ENCODE assay signal across 14 cellular contexts in genomic region chr10:68434657-68435056, GRCh38.
"Had no signal": no experiment of that assay in that cellular context is flagged by ENCODE, and none has a peak within 500 bp of the region (broad histone marks: within the 10 kb centered on the region; RNA-seq: fewer than 3 reads in every experiment).

No MANE protein-coding gene starts in this region.

- DNase-seq: activated CD4-positive, alpha-beta T cell treated with anti-CD3 and anti-CD28 coated beads, Interleukin-2, amount 10 ng/mL, durations not matched to agents 7 days and 5 days; caudate nucleus; hippocampal formation; islet precursor cell; midbrain; occipital lobe; retina; stimulated activated naive B cell treated with anti-CD40 and anti-IgM and Interleukin-4, amounts not matched to agents 10 μg/mL and 1 μg/mL and 100 μg/mL, for 72 hours; upper lobe of left lung had no signal

- H3K27ac Mint-ChIP-seq: activated CD4-positive, alpha-beta T cell treated with anti-CD3 and anti-CD28 coated beads, Interleukin-2, amount 10 ng/mL, durations not matched to agents 7 days and 5 days; activated naive CD8-positive, alpha-beta T cell; activated T-helper 1 cell treated with anti-CD3 and anti-CD28 coated beads, Interleukin-12 subunit alpha, Interleukin-12 subunit beta, Interleukin-2, Interleukin-4 antibody, amounts not matched to agents 30 ng/mL and 10 ng/mL and 1 ng/mL, durations not matched to agents 14 hours and 24 hours and 36 hours; stimulated activated naive B cell treated with anti-CD40 and anti-IgM and Interleukin-4, amounts not matched to agents 10 μg/mL and 1 μg/mL and 100 μg/mL, for 72 hours; T-helper 1 cell treated with Interleukin-12 subunit alpha and Interleukin-12 subunit beta and Interleukin-4 antibody, amounts not matched to agents 30 μg/mL and 1 μg/mL, for 36 hours had no signal

- H3K4me3 ChIP-seq: lung, thoracic aorta, upper lobe of left lung had no signal

- H3K27me3 ChIP-seq: upper lobe of left lung had no signal

- H3K36me3 ChIP-seq: thoracic aorta, upper lobe of left lung had no signal

- H3K9me3 Mint-ChIP-seq: activated CD4-positive, alpha-beta T cell treated with anti-CD3 and anti-CD28 coated beads, Interleukin-2, amount 10 ng/mL, durations not matched to agents 7 days and 5 days; activated T-helper 1 cell treated with anti-CD3 and anti-CD28 coated beads, Interleukin-12 subunit alpha, Interleukin-12 subunit beta, Interleukin-2, Interleukin-4 antibody, amounts not matched to agents 30 ng/mL and 10 ng/mL and 1 ng/mL, durations not matched to agents 14 hours and 24 hours and 36 hours; stimulated activated naive B cell treated with anti-CD40 and anti-IgM and Interleukin-4, amounts not matched to agents 10 μg/mL and 1 μg/mL and 100 μg/mL, for 72 hours; T-helper 1 cell treated with Interleukin-12 subunit alpha and Interleukin-12 subunit beta and Interleukin-4 antibody, amounts not matched to agents 30 μg/mL and 1 μg/mL, for 36 hours had no signal

- H3K27me3 Mint-ChIP-seq: activated CD4-positive, alpha-beta T cell treated with anti-CD3 and anti-CD28 coated beads, Interleukin-2, amount 10 ng/mL, durations not matched to agents 7 days and 5 days; activated naive CD8-positive, alpha-beta T cell; stimulated activated naive B cell treated with anti-CD40 and anti-IgM and Interleukin-4, amounts not matched to agents 10 μg/mL and 1 μg/mL and 100 μg/mL, for 72 hours had no signal

- H3K27ac ChIP-seq: thoracic aorta, upper lobe of left lung had no signal

- H3K9me3 ChIP-seq: thoracic aorta, upper lobe of left lung had no signal

- H3K4me1 Mint-ChIP-seq: stimulated activated naive B cell treated with anti-CD40 and anti-IgM and Interleukin-4, amounts not matched to agents 10 μg/mL and 1 μg/mL and 100 μg/mL, for 72 hours had no signal

- H3K4me1 ChIP-seq: upper lobe of left lung had no signal

- H3K4me3 Mint-ChIP-seq: activated CD4-positive, alpha-beta T cell treated with anti-CD3 and anti-CD28 coated beads, Interleukin-2, amount 10 ng/mL, durations not matched to agents 7 days and 5 days; activated naive CD8-positive, alpha-beta T cell; activated T-helper 1 cell treated with anti-CD3 and anti-CD28 coated beads, Interleukin-12 subunit alpha, Interleukin-12 subunit beta, Interleukin-2, Interleukin-4 antibody, amounts not matched to agents 30 ng/mL and 10 ng/mL and 1 ng/mL, durations not matched to agents 14 hours and 24 hours and 36 hours; stimulated activated naive B cell treated with anti-CD40 and anti-IgM and Interleukin-4, amounts not matched to agents 10 μg/mL and 1 μg/mL and 100 μg/mL, for 72 hours; T-helper 1 cell treated with Interleukin-12 subunit alpha and Interleukin-12 subunit beta and Interleukin-4 antibody, amounts not matched to agents 30 μg/mL and 1 μg/mL, for 36 hours had no signal
